Comparison of ENCODE assay signal across 1 cellular context in the genomic region with DNA sequence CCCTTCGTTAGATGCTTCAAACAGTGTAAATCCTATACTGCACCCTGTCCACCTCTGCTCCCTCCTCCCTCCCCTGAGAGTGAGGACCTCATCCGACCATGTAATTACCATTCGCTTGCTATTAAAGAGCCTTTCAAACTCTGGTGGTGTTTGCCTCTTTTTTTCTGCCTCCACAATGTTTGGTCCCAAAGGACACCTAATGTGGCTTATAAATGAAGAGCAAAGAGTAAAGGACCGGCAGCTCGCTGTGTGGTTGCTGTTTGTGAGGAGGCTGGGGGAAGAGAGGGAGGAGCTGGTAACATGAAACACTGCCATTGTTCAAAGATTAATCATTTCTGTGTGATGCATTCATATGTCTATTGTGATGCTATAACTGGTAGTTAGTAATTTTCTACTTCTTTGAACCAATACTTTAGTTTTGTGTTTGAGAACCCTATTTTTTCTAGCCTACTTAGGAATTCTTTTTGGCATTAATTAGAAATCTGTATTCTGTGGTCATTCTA.
TF ChIP-seq lines count a peak whose summit lies in the region.

No MANE protein-coding gene starts in this region.

TF ChIP-seq in GM12878, 131 proteins besides CTCF, POLR2A, EP300 and RAD21 (continued from another document):
- TF ChIP-seq, protein P1, sequence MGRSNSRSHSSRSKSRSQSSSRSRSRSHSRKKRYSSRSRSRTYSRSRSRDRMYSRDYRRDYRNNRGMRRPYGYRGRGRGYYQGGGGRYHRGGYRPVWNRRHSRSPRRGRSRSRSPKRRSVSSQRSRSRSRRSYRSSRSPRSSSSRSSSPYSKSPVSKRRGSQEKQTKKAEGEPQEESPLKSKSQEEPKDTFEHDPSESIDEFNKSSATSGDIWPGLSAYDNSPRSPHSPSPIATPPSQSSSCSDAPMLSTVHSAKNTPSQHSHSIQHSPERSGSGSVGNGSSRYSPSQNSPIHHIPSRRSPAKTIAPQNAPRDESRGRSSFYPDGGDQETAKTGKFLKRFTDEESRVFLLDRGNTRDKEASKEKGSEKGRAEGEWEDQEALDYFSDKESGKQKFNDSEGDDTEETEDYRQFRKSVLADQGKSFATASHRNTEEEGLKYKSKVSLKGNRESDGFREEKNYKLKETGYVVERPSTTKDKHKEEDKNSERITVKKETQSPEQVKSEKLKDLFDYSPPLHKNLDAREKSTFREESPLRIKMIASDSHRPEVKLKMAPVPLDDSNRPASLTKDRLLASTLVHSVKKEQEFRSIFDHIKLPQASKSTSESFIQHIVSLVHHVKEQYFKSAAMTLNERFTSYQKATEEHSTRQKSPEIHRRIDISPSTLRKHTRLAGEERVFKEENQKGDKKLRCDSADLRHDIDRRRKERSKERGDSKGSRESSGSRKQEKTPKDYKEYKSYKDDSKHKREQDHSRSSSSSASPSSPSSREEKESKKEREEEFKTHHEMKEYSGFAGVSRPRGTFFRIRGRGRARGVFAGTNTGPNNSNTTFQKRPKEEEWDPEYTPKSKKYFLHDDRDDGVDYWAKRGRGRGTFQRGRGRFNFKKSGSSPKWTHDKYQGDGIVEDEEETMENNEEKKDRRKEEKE (IDR thresholded peaks at IDR 0.05) = no peak
- TF ChIP-seq SUPT20H (IDR thresholded peaks at IDR 0.05; ENCODE audit: borderline replicate concordance, control insufficient read depth, low read depth, low read length) (no peak), BCL11A (IDR thresholded peaks at IDR 0.05; ENCODE audit: low read depth, low read length) (no peak), ETV6 (conservative IDR thresholded peaks at IDR 0.05 in 1 of 2, IDR thresholded peaks at IDR 0.05 in 1 of 2; ENCODE audit: borderline replicate concordance in 1 of 2, low read depth in 1 of 2) (no peak), ZNF217 (IDR thresholded peaks at IDR 0.05) (no peak), PKNOX1 (IDR thresholded peaks at IDR 0.05) (0 out of 2 replicates have a peak, but pooled peaks have one; percentile 27), CBFB (IDR thresholded peaks at IDR 0.05; ENCODE audit: low read depth) (no peak), SMARCA5 (IDR thresholded peaks at IDR 0.05) (0 out of 2 replicates have a peak, but pooled peaks have one; percentile 43), ATF7 (IDR thresholded peaks at IDR 0.05; ENCODE audit: low read depth) (peak; percentile 43), NRF1 (conservative IDR thresholded peaks at IDR 0.05; ENCODE audit: low read depth, low read length) (no peak), MTA2 (IDR thresholded peaks at IDR 0.05; ENCODE audit: low read depth) (peak; percentile 52; the same call in 1 of the 2 replicates), EZH2 (IDR thresholded peaks at IDR 0.05; ENCODE audit: borderline replicate concordance, control insufficient read depth, low read depth, low read length) (no peak), PML (IDR thresholded peaks at IDR 0.05; ENCODE audit: low read length) (no peak), NR2F1 (conservative IDR thresholded peaks at IDR 0.05) (0 out of 2 replicates have a peak, but pooled peaks have one; percentile 21), SMC3 (IDR thresholded peaks at IDR 0.05; ENCODE audit: borderline replicate concordance, low read length) (no peak)
- TF ChIP-seq, protein P2, sequence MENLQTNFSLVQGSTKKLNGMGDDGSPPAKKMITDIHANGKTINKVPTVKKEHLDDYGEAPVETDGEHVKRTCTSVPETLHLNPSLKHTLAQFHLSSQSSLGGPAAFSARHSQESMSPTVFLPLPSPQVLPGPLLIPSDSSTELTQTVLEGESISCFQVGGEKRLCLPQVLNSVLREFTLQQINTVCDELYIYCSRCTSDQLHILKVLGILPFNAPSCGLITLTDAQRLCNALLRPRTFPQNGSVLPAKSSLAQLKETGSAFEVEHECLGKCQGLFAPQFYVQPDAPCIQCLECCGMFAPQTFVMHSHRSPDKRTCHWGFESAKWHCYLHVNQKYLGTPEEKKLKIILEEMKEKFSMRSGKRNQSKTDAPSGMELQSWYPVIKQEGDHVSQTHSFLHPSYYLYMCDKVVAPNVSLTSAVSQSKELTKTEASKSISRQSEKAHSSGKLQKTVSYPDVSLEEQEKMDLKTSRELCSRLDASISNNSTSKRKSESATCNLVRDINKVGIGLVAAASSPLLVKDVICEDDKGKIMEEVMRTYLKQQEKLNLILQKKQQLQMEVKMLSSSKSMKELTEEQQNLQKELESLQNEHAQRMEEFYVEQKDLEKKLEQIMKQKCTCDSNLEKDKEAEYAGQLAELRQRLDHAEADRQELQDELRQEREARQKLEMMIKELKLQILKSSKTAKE (IDR thresholded peaks at IDR 0.05; ENCODE audit: low read depth, poor library complexity, severe bottlenecking) = no peak
- TF ChIP-seq, protein P3, sequence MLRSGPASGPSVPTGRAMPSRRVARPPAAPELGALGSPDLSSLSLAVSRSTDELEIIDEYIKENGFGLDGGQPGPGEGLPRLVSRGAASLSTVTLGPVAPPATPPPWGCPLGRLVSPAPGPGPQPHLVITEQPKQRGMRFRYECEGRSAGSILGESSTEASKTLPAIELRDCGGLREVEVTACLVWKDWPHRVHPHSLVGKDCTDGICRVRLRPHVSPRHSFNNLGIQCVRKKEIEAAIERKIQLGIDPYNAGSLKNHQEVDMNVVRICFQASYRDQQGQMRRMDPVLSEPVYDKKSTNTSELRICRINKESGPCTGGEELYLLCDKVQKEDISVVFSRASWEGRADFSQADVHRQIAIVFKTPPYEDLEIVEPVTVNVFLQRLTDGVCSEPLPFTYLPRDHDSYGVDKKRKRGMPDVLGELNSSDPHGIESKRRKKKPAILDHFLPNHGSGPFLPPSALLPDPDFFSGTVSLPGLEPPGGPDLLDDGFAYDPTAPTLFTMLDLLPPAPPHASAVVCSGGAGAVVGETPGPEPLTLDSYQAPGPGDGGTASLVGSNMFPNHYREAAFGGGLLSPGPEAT (IDR thresholded peaks at IDR 0.05; ENCODE audit: low read depth) = peak; percentile 26; the same call in 1 of the 2 replicates
- TF ChIP-seq, protein P4, sequence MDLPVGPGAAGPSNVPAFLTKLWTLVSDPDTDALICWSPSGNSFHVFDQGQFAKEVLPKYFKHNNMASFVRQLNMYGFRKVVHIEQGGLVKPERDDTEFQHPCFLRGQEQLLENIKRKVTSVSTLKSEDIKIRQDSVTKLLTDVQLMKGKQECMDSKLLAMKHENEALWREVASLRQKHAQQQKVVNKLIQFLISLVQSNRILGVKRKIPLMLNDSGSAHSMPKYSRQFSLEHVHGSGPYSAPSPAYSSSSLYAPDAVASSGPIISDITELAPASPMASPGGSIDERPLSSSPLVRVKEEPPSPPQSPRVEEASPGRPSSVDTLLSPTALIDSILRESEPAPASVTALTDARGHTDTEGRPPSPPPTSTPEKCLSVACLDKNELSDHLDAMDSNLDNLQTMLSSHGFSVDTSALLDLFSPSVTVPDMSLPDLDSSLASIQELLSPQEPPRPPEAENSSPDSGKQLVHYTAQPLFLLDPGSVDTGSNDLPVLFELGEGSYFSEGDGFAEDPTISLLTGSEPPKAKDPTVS (IDR thresholded peaks at IDR 0.05; ENCODE audit: low read depth, low read length) = no peak
